In the genomic region with DNA sequence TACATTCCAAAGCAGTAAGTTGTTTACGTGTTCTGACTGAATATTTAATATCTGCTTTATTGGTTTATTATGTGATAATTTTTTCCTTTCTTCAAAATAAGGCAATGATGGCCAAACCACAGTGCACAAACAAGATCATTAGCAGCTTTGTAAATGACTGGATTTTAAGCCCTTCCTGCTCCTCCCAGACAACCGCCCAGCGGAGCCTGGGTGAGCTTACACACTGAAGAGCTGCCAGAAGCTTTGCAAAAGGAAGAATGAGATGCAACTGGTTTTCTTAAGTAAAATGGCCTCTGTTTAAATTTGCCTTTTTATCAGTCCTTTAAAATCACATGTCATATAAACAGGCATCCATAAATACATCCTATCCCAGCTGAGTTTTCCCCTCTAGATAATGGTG, we compare ENCODE assay signal across 26 cellular contexts. TPM values are rescaled to one million over a fixed set of nuclear protein-coding genes. Genes with fewer than 3 reads are reported as not detected.
"Had no signal": no experiment of that assay in that cellular context is flagged by ENCODE, and none has a peak within 500 bp of the region (broad histone marks: within the 10 kb centered on the region; RNA-seq: fewer than 3 reads in every experiment).

No MANE protein-coding gene starts in this region.

- H3K27ac ChIP-seq: breast epithelium, foreskin keratinocyte, pancreas, prostate gland, spleen, vagina had no signal

- DNase-seq: activated CD4-positive, alpha-beta T cell treated with anti-CD3 and anti-CD28 coated beads for 36 hours; activated CD4-positive, CD25-positive, alpha-beta regulatory T cell; activated CD8-positive, alpha-beta memory T cell treated with anti-CD3 and anti-CD28 coated beads, Interleukin-2, amount 10 ng/mL, durations not matched to agents 7 days and 5 days; activated CD8-positive, alpha-beta T cell treated with anti-CD3 and anti-CD28 coated beads, Interleukin-2, amount 10 ng/mL, durations not matched to agents 7 days and 5 days; activated naive CD8-positive, alpha-beta T cell treated with anti-CD3 and anti-CD28 coated beads, Interleukin-2, amount 50 U/mL, for 24 hours; activated T-cell treated with anti-CD3 and anti-CD28 coated beads, Interleukin-2, amount 50 U/mL, for 48 hours; dermis blood vessel endothelial cell; effector memory CD4-positive, alpha-beta T cell; foreskin keratinocyte; islet precursor cell; left ventricle myocardium superior; mammary epithelial cell; naive B cell; nucleus accumbens; pancreas; retina; spleen; stimulated activated naive CD4-positive, alpha-beta T cell treated with Interleukin-2 at 50 U/mL for 16 hours; T-helper 1 cell; trophoblast cell had no signal

- H3K36me3 ChIP-seq: breast epithelium, pancreas, prostate gland had no signal

- H3K4me3 ChIP-seq: breast epithelium, pancreas, prostate gland, spleen, thoracic aorta, vagina had no signal

- H3K27me3 ChIP-seq: breast epithelium, foreskin keratinocyte, pancreas, spleen, vagina had no signal

- H3K4me1 ChIP-seq: breast epithelium, foreskin keratinocyte, pancreas, prostate gland, spleen, vagina had no signal

- H3K9me3 ChIP-seq: breast epithelium, pancreas, prostate gland, spleen, thoracic aorta, vagina had no signal

- ATAC-seq: activated CD4-positive, alpha-beta T cell treated with anti-CD3 and anti-CD28 coated beads for 36 hours; activated CD8-positive, alpha-beta memory T cell treated with anti-CD3 and anti-CD28 coated beads, Interleukin-2, amount 10 ng/mL, durations not matched to agents 7 days and 5 days; activated CD8-positive, alpha-beta T cell treated with anti-CD3 and anti-CD28 coated beads, Interleukin-2, amount 10 ng/mL, durations not matched to agents 7 days and 5 days; activated naive CD8-positive, alpha-beta T cell treated with anti-CD3 and anti-CD28 coated beads, Interleukin-2, amount 50 U/mL, for 24 hours; foreskin keratinocyte; left ventricle myocardium superior; pancreas had no signal

RNA-seq across cellular contexts. Expression of a gene that starts 52.2 kb away (rescaled TPM):
- total RNA-seq: activated CD4-positive, alpha-beta T cell treated with anti-CD3 and anti-CD28 coated beads for 36 hours; activated CD8-positive, alpha-beta memory T cell treated with anti-CD3 and anti-CD28 coated beads, Interleukin-2, amount 10 ng/mL, durations not matched to agents 7 days and 5 days; activated CD8-positive, alpha-beta T cell treated with anti-CD3 and anti-CD28 coated beads, Interleukin-2, amount 10 ng/mL, durations not matched to agents 7 days and 5 days; activated T-helper 2 cell treated with anti-CD3 and anti-CD28 coated beads, Interferon-gamma antibody, Interleukin-2, Interleukin-4, amounts not matched to agents 10 μg/mL and 5 μg/mL and 100 μg/mL, durations not matched to agents 14 hours and 24 hours and 36 hours; epithelial cell of proximal tubule; foreskin keratinocyte had no signal
- polyA plus RNA-seq: foreskin keratinocyte had no signal
